Comparison of ENCODE assay signal across 11 cellular contexts in genomic region chr10:101986277-101986971, GRCh38.
DNase-seq lines count a peak whose midpoint lies in the region; ATAC-seq and TF ChIP-seq lines count a peak whose summit lies in the region.
"Had no signal": no experiment of that assay in that cellular context is flagged by ENCODE, and none has a peak within 500 bp of the region (broad histone marks: within the 10 kb centered on the region; RNA-seq: fewer than 3 reads in every experiment).

No MANE protein-coding gene starts in this region.

- no peak overlapping the region for H2AFZ ChIP-seq in OCI-LY3 (ENCODE audit: low read depth, low read length)

- peak overlapping the region; percentile 47 for H3K4me2 ChIP-seq in OCI-LY3 (ENCODE audit: low read length)

- H3K9ac ChIP-seq in OCI-LY3 (ENCODE audit: low read length): peak overlapping the region; percentile 39; the same call in 1 of the 2 replicates

- H3K27ac ChIP-seq in OCI-LY3 (ENCODE audit: low read length) (peak overlapping the region; percentile 68), right cardiac atrium (ENCODE audit: low read length) (no peak overlapping the region)

- H3K9me3 ChIP-seq in BE2C: no peaks in the 10 kb centered on the region
- no peaks in the 10 kb centered on the region for H3K9me3 ChIP-seq in OCI-LY3 (ENCODE audit: insufficient read depth, low read length)
- H3K9me3 ChIP-seq in right cardiac atrium (ENCODE audit: control insufficient read depth, low read length): no peaks in the 10 kb centered on the region
- H3K9me3 ChIP-seq: MG63 had no signal

- H3K36me3 ChIP-seq in BE2C: peaks cover 18% of the 10 kb centered on the region
- peaks cover 15% of the 10 kb centered on the region for H3K36me3 ChIP-seq in OCI-LY3 (replicated peaks; ENCODE audit: low read depth, low read length)

- H3K79me2 ChIP-seq in OCI-LY3 (ENCODE audit: low read length): no peaks in the 10 kb centered on the region

- 38% methylated on average over 5 of the region's 5 CpGs for WGBS in right cardiac atrium

- H4K20me1 ChIP-seq in OCI-LY3 (ENCODE audit: insufficient read depth, low read length): no peaks in the 10 kb centered on the region

- intact Hi-C loops in right cardiac atrium (cut with DNase I): no loop called here

- H3K27me3 ChIP-seq in BE2C: no peaks in the 10 kb centered on the region
- H3K27me3 ChIP-seq in OCI-LY3 (ENCODE audit: low read depth, low read length): no peaks in the 10 kb centered on the region
- H3K27me3 ChIP-seq in right cardiac atrium (ENCODE audit: control insufficient read depth, insufficient read depth): no peaks in the 10 kb centered on the region
- H3K27me3 ChIP-seq: MG63 had no signal

- peaks cover 8% of the 10 kb centered on the region; the same call in 1 of the 2 replicates for H3K4me1 ChIP-seq in BE2C
- H3K4me1 ChIP-seq in OCI-LY3 (ENCODE audit: low read length): peaks cover 15% of the 10 kb centered on the region
- H3K4me1 ChIP-seq in right cardiac atrium (ENCODE audit: control insufficient read depth, insufficient read depth, low read length): peaks cover 2% of the 10 kb centered on the region

- ATAC-seq in GM21576 (IDR thresholded peaks at IDR 0.05; ENCODE audit: unreplicated experiment): peak; percentile 54
- ATAC-seq in right cardiac atrium: peak; percentile 82 to 87
- ATAC-seq in HG03025 (IDR thresholded peaks at IDR 0.05; ENCODE audit: low FRiP score, unreplicated experiment): no peak
- no peak for ATAC-seq in HG03469 (IDR thresholded peaks at IDR 0.05; ENCODE audit: unreplicated experiment)

- H3K4me3 ChIP-seq in BE2C (ENCODE audit: low read depth, low read length): no peak overlapping the region
- H3K4me3 ChIP-seq in OCI-LY3 (ENCODE audit: low read length): peak overlapping the region; percentile 20; the same call in 1 of the 2 replicates
- no peak overlapping the region for H3K4me3 ChIP-seq in right cardiac atrium (ENCODE audit: low read length)
- H3K4me3 ChIP-seq: MG63 had no signal

- TF ChIP-seq CTCF in BE2C (IDR thresholded peaks at IDR 0.05; ENCODE audit: low read depth, low read length): no peak
- no peak for TF ChIP-seq CTCF in OCI-LY3 (IDR thresholded peaks at IDR 0.05; ENCODE audit: low read depth, low read length)

- DNase-seq in BE2C (peak; percentile 26), right cardiac atrium (peak; percentile 58 to 89 (median 84)), NCI-H446 (lab: John Stamatoyannopoulos, UW) (no peak)
- no peak for DNase-seq in activated CD4-positive, alpha-beta T cell treated with anti-CD3 and anti-CD28 coated beads for 4 hours
- DNase-seq: central memory CD4-positive, alpha-beta T cell; MG63; stimulated activated CD4-positive, alpha-beta T cell treated with anti-CD3 and anti-CD28 coated beads, Interleukin-2, amount 100 ng/mL, for 24 hours had no signal

Comparison
In these comparisons a context has a peak if more than half of its experiments do, and no peak if none do; other contexts are left out.
1. DNase-seq: peak in BE2C (single experiment) and right cardiac atrium (3 of 3); none in activated CD4-positive, alpha-beta T cell treated with anti-CD3 and anti-CD28 coated beads for 4 hours (0 of 2) and NCI-H446 (0 of 2).
2. ATAC-seq: peak in GM21576 (single experiment) and right cardiac atrium (2 of 2); none in HG03025 (single experiment) and HG03469 (single experiment).